Comparison of ENCODE assay signal across 9 cellular contexts in genomic region chr5:151663617-151664322, GRCh38. TPM values are rescaled to one million over a fixed set of nuclear protein-coding genes. Genes with fewer than 3 reads are reported as not detected.
DNase-seq lines count a peak whose midpoint lies in the region; ATAC-seq and TF ChIP-seq lines count a peak whose summit lies in the region.
"Had no signal": no experiment of that assay in that cellular context is flagged by ENCODE, and none has a peak within 500 bp of the region (broad histone marks: within the 10 kb centered on the region; RNA-seq: fewer than 3 reads in every experiment).

No MANE protein-coding gene starts in this region.

- no peak for TF ChIP-seq CTCF in fibroblast of lung (conservative IDR thresholded peaks at IDR 0.05 in 1 of 2, IDR thresholded peaks at IDR 0.05 in 1 of 2; ENCODE audit: low read depth in 1 of 2, low read length in 2 of 2)
- no peak for TF ChIP-seq CTCF in sigmoid colon (IDR thresholded peaks at IDR 0.05)
- TF ChIP-seq CTCF in GM13976 (IDR thresholded peaks at IDR 0.05; ENCODE audit: borderline replicate concordance, control extremely low read depth, extremely low read depth, insufficient read depth, missing control alignments), result no peak

- no peaks in the 10 kb centered on the region for H3K27me3 Mint-ChIP-seq in activated naive CD8-positive, alpha-beta T cell treated with anti-CD3 and anti-CD28 coated beads for 36 hours
- peaks cover 7 to 10% of the 10 kb centered on the region in 2 donors for H3K27me3 Mint-ChIP-seq in CD8-positive, alpha-beta memory T cell

- peak overlapping the region; percentile 82 for H3K27ac ChIP-seq in fibroblast of lung (ENCODE audit: insufficient read depth, low read length)
- H3K27ac ChIP-seq in sigmoid colon, result peak overlapping the region; percentile 64 to 95 (median 66)
- no peak overlapping the region for H3K27ac ChIP-seq in CD8-positive, alpha-beta memory T cell (ENCODE audit: low read depth, low read length)

- no peaks in the 10 kb centered on the region for H3K36me3 Mint-ChIP-seq in activated naive CD8-positive, alpha-beta T cell treated with anti-CD3 and anti-CD28 coated beads for 36 hours
- H3K36me3 Mint-ChIP-seq in CD8-positive, alpha-beta memory T cell, result no peaks in the 10 kb centered on the region

- no peaks in the 10 kb centered on the region for H3K27me3 ChIP-seq in fibroblast of lung (ENCODE audit: control insufficient read depth, insufficient read depth, low read length)
- no peaks in the 10 kb centered on the region for H3K27me3 ChIP-seq in sigmoid colon
- H3K27me3 ChIP-seq in CD8-positive, alpha-beta memory T cell (ENCODE audit: insufficient read depth, low read length, poor library complexity, severe bottlenecking), result no peaks in the 10 kb centered on the region

- intact Hi-C loops in sigmoid colon (cut with DNase I), result no loop called here

- TF ChIP-seq EP300 in sigmoid colon (IDR thresholded peaks at IDR 0.05), result no peak

- WGBS in sigmoid colon, 2 donors, result 54 to 71% methylated on average over 18 of the region's 18 CpGs

- no peaks in the 10 kb centered on the region for H3K9me3 Mint-ChIP-seq in activated naive CD8-positive, alpha-beta T cell treated with anti-CD3 and anti-CD28 coated beads for 36 hours
- no peaks in the 10 kb centered on the region for H3K9me3 Mint-ChIP-seq in CD8-positive, alpha-beta memory T cell

- no peak overlapping the region for H3K4me3 Mint-ChIP-seq in activated naive CD8-positive, alpha-beta T cell treated with anti-CD3 and anti-CD28 coated beads for 36 hours
- H3K4me3 Mint-ChIP-seq in CD8-positive, alpha-beta memory T cell, result no peak overlapping the region

- peaks cover 60% of the 10 kb centered on the region for H3K4me1 ChIP-seq in fibroblast of lung (ENCODE audit: control insufficient read depth, extremely low read depth, insufficient read depth, low read length)
- H3K4me1 ChIP-seq in sigmoid colon, result peaks cover 0 to 67% (median 54%) of the 10 kb centered on the region in 4 donors
- peaks cover 11% of the 10 kb centered on the region for H3K4me1 ChIP-seq in CD8-positive, alpha-beta memory T cell (ENCODE audit: insufficient read depth, low read length)

- H3K79me2 ChIP-seq in fibroblast of lung (ENCODE audit: control insufficient read depth, insufficient read depth, low read length), result peaks cover 16% of the 10 kb centered on the region

- CTCF ChIA-PET in CD8-positive, alpha-beta memory T cell (lab: Charles Lee), result no interaction called here

- H3K4me3 ChIP-seq in fibroblast of lung (replicated peaks in 1 of 4; ENCODE audit: control extremely low read depth in 1 of 4, insufficient read depth in 1 of 4, low read depth in 3 of 4, low read length in 4 of 4) (no peak overlapping the region), sigmoid colon (no peak overlapping the region)
- no peak overlapping the region for H3K4me3 ChIP-seq in CD8-positive, alpha-beta memory T cell (ENCODE audit: low read length)

- H3K4me1 Mint-ChIP-seq in activated naive CD8-positive, alpha-beta T cell treated with anti-CD3 and anti-CD28 coated beads for 36 hours, result peaks cover 9% of the 10 kb centered on the region
- peaks cover 1 to 11% (median 10%) of the 10 kb centered on the region in 3 donors for H3K4me1 Mint-ChIP-seq in CD8-positive, alpha-beta memory T cell

- no peak overlapping the region for H2AFZ ChIP-seq in fibroblast of lung (ENCODE audit: low read length)

- POLR2A ChIA-PET in CD8-positive, alpha-beta memory T cell (lab: Charles Lee), result no interaction called here

- H3K36me3 ChIP-seq in fibroblast of lung (ENCODE audit: control insufficient read depth, insufficient read depth, low read length), result peaks cover 45% of the 10 kb centered on the region
- peaks cover 11 to 71% (median 42%) of the 10 kb centered on the region in 4 donors for H3K36me3 ChIP-seq in sigmoid colon
- H3K36me3 ChIP-seq in CD8-positive, alpha-beta memory T cell (ENCODE audit: insufficient read depth, low read length), result no peaks in the 10 kb centered on the region

- peaks cover 1% of the 10 kb centered on the region for H4K20me1 ChIP-seq in fibroblast of lung (ENCODE audit: control insufficient read depth, extremely low read depth, insufficient read depth, low read length)

- DNase-seq in RPMI7951 (ENCODE audit: low read depth), result peak; percentile 53
- DNase-seq in fibroblast of lung (ENCODE audit: low read depth in 2 of 2), result peak in 1 of 2 donors; percentile 12
- no peak for DNase-seq in sigmoid colon
- no peak for DNase-seq in activated naive CD8-positive, alpha-beta T cell treated with anti-CD3 and anti-CD28 coated beads for 36 hours
- DNase-seq in CD8-positive, alpha-beta memory T cell, result no peak
- DNase-seq in stimulated activated CD4-positive, alpha-beta T cell treated with anti-CD3 and anti-CD28 coated beads, Interleukin-12 subunit alpha, Interleukin-12 subunit beta, amount 100 ng/mL, for 4 hours, result no peak
- DNase-seq in GM13976 (ENCODE audit: low spot score), result no peak
- DNase-seq: activated CD8-positive, alpha-beta memory T cell treated with anti-CD3 and anti-CD28 coated beads for 24 hours had no signal

- in situ Hi-C loops in GM13976 (cut with MboI; ENCODE audit: low sequenced_read_pairs, unreplicated experiment), result loop anchor here (5.0 to 10.0 kb wide), 2 partner anchors 51 to 79 kb away; no protein-coding TSS in a partner anchor

- TF ChIP-seq POLR2A in sigmoid colon (IDR thresholded peaks at IDR 0.05), result no peak

- H3K4me2 ChIP-seq in fibroblast of lung (ENCODE audit: extremely low read depth, insufficient read depth, low read length), result no peak overlapping the region

- H3K9me3 ChIP-seq in fibroblast of lung (ENCODE audit: control insufficient read depth, insufficient read depth, low read depth, low read length) (no peaks in the 10 kb centered on the region), sigmoid colon (no peaks in the 10 kb centered on the region)
- H3K9me3 ChIP-seq in CD8-positive, alpha-beta memory T cell (ENCODE audit: low read length), result no peaks in the 10 kb centered on the region

- peak; percentile 32 for ATAC-seq in GM18502 (IDR thresholded peaks at IDR 0.05; ENCODE audit: poor library complexity, unreplicated experiment)

- H3K9ac ChIP-seq in fibroblast of lung (ENCODE audit: insufficient read depth, low read length), result peak overlapping the region; percentile 41

- no peak overlapping the region for H3K27ac Mint-ChIP-seq in activated naive CD8-positive, alpha-beta T cell treated with anti-CD3 and anti-CD28 coated beads for 36 hours
- H3K27ac Mint-ChIP-seq in CD8-positive, alpha-beta memory T cell, result no peak overlapping the region

RNA-seq across cellular contexts. Expression of gene SPARC, which starts 22.9 kb away (rescaled TPM):
- total RNA-seq in RPMI7951 (2014; rRNA removed; shearing (Covaris generic)), result 2,339 and 3,437 TPM in 2 replicates
- total RNA-seq in fibroblast of lung (408 and 448 TPM in 2 replicates), sigmoid colon (100 to 1,000 TPM; 168 to 821 (median 339) TPM)
- polyA plus RNA-seq in fibroblast of lung (3,177 and 6,513 TPM in 2 replicates), sigmoid colon (100 to 1,000 TPM in 1 of 3 donors, 10 to 100 TPM in 2; 47.6 to 272 (median 70.9) TPM)
- polyA plus RNA-seq in fibroblast of lung (2012), result 2,724 and 6,217 TPM in 2 replicates
- polyA minus RNA-seq in fibroblast of lung (ENCODE audit: low replicate concordance), result 2,926 and 5,651 TPM in 2 replicates
- total RNA-seq in activated naive CD8-positive, alpha-beta T cell treated with anti-CD3 and anti-CD28 coated beads for 36 hours, result under 1 TPM; 0.62 to 0.66 TPM
- total RNA-seq in CD8-positive, alpha-beta memory T cell, result under 1 TPM; 0.22 to 0.31 TPM
- polyA plus RNA-seq in CD8-positive, alpha-beta memory T cell, result not detected

Comparison
In these comparisons a context has a peak if more than half of its experiments do, and no peak if none do; other contexts are left out.
1. RNA of gene SPARC, which starts 22.9 kb away (total RNA-seq): 2,339 to 3,437 TPM in RPMI7951, 408 to 448 TPM in fibroblast of lung and 168 to 821 TPM in sigmoid colon; 0.62 to 0.66 TPM in activated naive CD8-positive, alpha-beta T cell treated with anti-CD3 and anti-CD28 coated beads for 36 hours and 0.22 to 0.31 TPM in CD8-positive, alpha-beta memory T cell; every median in the first group is over 100 times any median in the second.